In the genomic region with DNA sequence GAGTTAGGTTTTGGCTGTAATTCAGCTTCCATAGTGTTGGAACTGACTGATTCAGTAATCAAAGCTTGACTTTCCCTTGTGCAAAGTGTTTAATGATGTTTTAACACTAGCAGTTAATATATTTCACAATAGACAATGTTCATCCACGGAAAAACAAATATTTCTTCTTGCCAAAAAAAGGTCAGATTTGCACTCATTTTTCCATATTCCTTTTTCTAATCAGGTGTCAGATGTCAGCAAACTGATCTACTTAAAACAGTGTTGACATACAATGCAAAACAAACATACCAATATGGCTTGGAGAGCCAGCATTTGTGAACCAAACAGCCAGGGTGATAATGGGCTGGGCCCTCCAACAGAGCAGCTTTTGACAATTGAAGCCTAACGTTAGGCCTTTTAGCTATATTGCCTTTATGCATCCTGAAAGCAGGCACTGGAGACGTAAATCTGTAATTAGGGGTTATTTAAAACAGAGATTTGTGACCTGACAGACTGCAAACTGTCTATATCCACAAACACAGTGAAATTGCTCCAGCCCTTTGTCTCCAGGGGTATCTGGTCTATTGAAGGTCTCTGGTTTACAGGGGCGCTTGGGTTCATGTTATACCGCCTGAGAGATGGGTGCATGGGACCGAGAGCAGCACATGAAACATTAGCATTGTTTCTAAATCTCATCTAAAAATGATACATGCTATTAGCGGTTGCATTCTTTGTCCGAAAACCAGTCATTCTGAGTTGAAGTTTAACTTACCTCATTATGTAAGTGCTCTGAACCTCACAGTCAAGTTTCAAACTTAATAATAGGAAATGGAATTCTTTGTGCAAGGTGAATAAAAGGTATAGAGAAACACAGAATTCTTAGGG, we compare ENCODE assay signal across 1 cellular context.
A peak's percentile ranks its signal among the peaks of the same experiment; 100 is the strongest.
TF ChIP-seq lines count a peak whose summit lies in the region.

No MANE protein-coding gene starts in this region.

TF ChIP-seq in HepG2, 621 proteins besides CTCF, POLR2A, EP300 and RAD21 (continued from another document):
- TF ChIP-seq, protein P1, sequence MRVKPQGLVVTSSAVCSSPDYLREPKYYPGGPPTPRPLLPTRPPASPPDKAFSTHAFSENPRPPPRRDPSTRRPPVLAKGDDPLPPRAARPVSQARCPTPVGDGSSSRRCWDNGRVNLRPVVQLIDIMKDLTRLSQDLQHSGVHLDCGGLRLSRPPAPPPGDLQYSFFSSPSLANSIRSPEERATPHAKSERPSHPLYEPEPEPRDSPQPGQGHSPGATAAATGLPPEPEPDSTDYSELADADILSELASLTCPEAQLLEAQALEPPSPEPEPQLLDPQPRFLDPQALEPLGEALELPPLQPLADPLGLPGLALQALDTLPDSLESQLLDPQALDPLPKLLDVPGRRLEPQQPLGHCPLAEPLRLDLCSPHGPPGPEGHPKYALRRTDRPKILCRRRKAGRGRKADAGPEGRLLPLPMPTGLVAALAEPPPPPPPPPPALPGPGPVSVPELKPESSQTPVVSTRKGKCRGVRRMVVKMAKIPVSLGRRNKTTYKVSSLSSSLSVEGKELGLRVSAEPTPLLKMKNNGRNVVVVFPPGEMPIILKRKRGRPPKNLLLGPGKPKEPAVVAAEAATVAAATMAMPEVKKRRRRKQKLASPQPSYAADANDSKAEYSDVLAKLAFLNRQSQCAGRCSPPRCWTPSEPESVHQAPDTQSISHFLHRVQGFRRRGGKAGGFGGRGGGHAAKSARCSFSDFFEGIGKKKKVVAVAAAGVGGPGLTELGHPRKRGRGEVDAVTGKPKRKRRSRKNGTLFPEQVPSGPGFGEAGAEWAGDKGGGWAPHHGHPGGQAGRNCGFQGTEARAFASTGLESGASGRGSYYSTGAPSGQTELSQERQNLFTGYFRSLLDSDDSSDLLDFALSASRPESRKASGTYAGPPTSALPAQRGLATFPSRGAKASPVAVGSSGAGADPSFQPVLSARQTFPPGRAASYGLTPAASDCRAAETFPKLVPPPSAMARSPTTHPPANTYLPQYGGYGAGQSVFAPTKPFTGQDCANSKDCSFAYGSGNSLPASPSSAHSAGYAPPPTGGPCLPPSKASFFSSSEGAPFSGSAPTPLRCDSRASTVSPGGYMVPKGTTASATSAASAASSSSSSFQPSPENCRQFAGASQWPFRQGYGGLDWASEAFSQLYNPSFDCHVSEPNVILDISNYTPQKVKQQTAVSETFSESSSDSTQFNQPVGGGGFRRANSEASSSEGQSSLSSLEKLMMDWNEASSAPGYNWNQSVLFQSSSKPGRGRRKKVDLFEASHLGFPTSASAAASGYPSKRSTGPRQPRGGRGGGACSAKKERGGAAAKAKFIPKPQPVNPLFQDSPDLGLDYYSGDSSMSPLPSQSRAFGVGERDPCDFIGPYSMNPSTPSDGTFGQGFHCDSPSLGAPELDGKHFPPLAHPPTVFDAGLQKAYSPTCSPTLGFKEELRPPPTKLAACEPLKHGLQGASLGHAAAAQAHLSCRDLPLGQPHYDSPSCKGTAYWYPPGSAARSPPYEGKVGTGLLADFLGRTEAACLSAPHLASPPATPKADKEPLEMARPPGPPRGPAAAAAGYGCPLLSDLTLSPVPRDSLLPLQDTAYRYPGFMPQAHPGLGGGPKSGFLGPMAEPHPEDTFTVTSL (CRISPR knock-in tag; IDR thresholded peaks at IDR 0.05; ENCODE audit: borderline replicate concordance), result no peak
- TF ChIP-seq ZNF510 (CRISPR knock-in tag; IDR thresholded peaks at IDR 0.05; ENCODE audit: low read depth), result no peak
- no peak for TF ChIP-seq THAP9 (CRISPR knock-in tag; IDR thresholded peaks at IDR 0.05; ENCODE audit: borderline replicate concordance)
- TF ChIP-seq POLR2G (IDR thresholded peaks at IDR 0.05; ENCODE audit: low read depth, low read length), result no peak
- TF ChIP-seq ZNF841 (CRISPR knock-in tag; IDR thresholded peaks at IDR 0.05; ENCODE audit: borderline replicate concordance), result no peak
- 0 out of 2 replicates have a peak, but pooled peaks have one; percentile 13 for TF ChIP-seq SP5 (CRISPR knock-in tag; IDR thresholded peaks at IDR 0.05; ENCODE audit: borderline replicate concordance, low read depth)
- TF ChIP-seq, protein P2, sequence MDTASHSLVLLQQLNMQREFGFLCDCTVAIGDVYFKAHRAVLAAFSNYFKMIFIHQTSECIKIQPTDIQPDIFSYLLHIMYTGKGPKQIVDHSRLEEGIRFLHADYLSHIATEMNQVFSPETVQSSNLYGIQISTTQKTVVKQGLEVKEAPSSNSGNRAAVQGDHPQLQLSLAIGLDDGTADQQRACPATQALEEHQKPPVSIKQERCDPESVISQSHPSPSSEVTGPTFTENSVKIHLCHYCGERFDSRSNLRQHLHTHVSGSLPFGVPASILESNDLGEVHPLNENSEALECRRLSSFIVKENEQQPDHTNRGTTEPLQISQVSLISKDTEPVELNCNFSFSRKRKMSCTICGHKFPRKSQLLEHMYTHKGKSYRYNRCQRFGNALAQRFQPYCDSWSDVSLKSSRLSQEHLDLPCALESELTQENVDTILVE (CRISPR knock-in tag; IDR thresholded peaks at IDR 0.05), result no peak
- no peak for TF ChIP-seq CENPX (CRISPR knock-in tag; IDR thresholded peaks at IDR 0.05)
- no peak for TF ChIP-seq ZNF101 (CRISPR knock-in tag; IDR thresholded peaks at IDR 0.05; ENCODE audit: borderline replicate concordance, low read depth)
- TF ChIP-seq MXD1 (CRISPR knock-in tag; IDR thresholded peaks at IDR 0.05), result no peak
- no peak for TF ChIP-seq JUND (CRISPR knock-in tag; IDR thresholded peaks at IDR 0.05)
- peak; percentile 41; the same call in 1 of the 2 replicates for TF ChIP-seq HDAC2 (CRISPR knock-in tag; IDR thresholded peaks at IDR 0.05)
- no peak for TF ChIP-seq KAT2B (IDR thresholded peaks at IDR 0.05; ENCODE audit: borderline replicate concordance, low read depth, low read length)
